Comparison of ENCODE assay signal across 20 cellular contexts in genomic region chr9:34335376-34335775, GRCh38.
"Had no signal": no experiment of that assay in that cellular context is flagged by ENCODE, and none has a peak within 500 bp of the region (broad histone marks: within the 10 kb centered on the region; RNA-seq: fewer than 3 reads in every experiment).

No MANE protein-coding gene starts in this region.

- H3K9me3 ChIP-seq: esophagus squamous epithelium, lower lobe of right lung, SK-N-SH, transverse colon, vagina had no signal

- H3K9ac ChIP-seq: SK-N-SH had no signal

- H3K27ac ChIP-seq: esophagus squamous epithelium, lower lobe of right lung, transverse colon, vagina had no signal

- H3K27me3 ChIP-seq: esophagus squamous epithelium, transverse colon, vagina had no signal

- DNase-seq: activated CD4-positive, alpha-beta memory T cell treated with anti-CD3 and anti-CD28 coated beads, Interleukin-2, amount 10 ng/mL, durations not matched to agents 7 days and 5 days; activated CD4-positive, alpha-beta T cell treated with anti-CD3 and anti-CD28 coated beads for 48 hours; activated CD4-positive, CD25-positive, alpha-beta regulatory T cell; activated CD8-positive, alpha-beta memory T cell treated with anti-CD3 and anti-CD28 coated beads, Interleukin-2, amount 10 ng/mL, durations not matched to agents 7 days and 5 days; activated naive CD4-positive, alpha-beta T cell treated with Interleukin-2 at 50 U/mL for 16 hours; activated T-cell treated with anti-CD3 and anti-CD28 coated beads, Interleukin-2, amount 50 U/mL, for 1 hour; cerebellar nuclear complex; effector memory CD4-positive, alpha-beta T cell; esophagus squamous epithelium; left colon; lower lobe of right lung; occipital lobe; right cardiac atrium; SK-N-SH; small intestine; stimulated activated CD4-positive, alpha-beta T cell treated with anti-CD3 and anti-CD28 coated beads, Interleukin-4, amount 100 ng/mL, for 4 hours; stimulated activated naive CD4-positive, alpha-beta T cell; transverse colon had no signal

- H3K4me3 ChIP-seq: esophagus squamous epithelium, lower lobe of right lung, transverse colon, vagina had no signal

- ATAC-seq: activated CD8-positive, alpha-beta memory T cell treated with anti-CD3 and anti-CD28 coated beads, Interleukin-2, amount 10 ng/mL, durations not matched to agents 7 days and 5 days; left colon; lower lobe of right lung; natural killer cell treated with Interleukin-12 subunit alpha and Interleukin-12 subunit beta and Interleukin-15 and Interleukin-18, amount 100 ng/mL, for 72 hours had no signal
